ENCODE assay signal across 17 cellular contexts in the genomic region with DNA sequence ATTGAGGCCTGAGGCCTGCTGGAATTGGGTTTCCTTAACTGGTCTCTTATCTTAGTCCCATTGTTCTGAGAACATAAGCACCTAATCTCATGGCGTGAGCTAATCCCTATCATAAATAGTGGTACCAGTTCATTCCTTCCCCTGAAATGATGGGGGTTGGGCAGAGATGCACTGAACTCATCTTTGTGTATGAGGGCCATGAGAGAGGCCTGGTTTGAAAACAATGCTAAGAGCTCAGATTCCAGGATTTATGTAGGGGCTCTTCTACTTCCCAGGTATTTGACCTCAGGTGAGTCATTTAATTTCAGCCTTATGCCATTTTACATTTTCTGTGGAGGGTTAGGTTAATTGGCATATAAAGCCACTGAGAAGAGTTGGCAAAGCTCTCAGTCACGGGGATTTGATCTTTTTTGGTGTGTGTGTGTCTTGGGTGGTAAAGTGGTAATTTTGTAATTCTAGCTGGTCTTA. TPM values are rescaled to one million over a fixed set of nuclear protein-coding genes. Genes with fewer than 3 reads are reported as not detected.
DNase-seq lines count a peak whose midpoint lies in the region; ATAC-seq and TF ChIP-seq lines count a peak whose summit lies in the region.
"Had no signal": no experiment of that assay in that cellular context is flagged by ENCODE, and none has a peak within 500 bp of the region (broad histone marks: within the 10 kb centered on the region; RNA-seq: fewer than 3 reads in every experiment).

No MANE protein-coding gene starts in this region.

- ATAC-seq in naive thymus-derived CD8-positive, alpha-beta T cell = no peak
- no peak for ATAC-seq in HG03432 (IDR thresholded peaks at IDR 0.05; ENCODE audit: unreplicated experiment)

- no peak overlapping the region for H2AFZ ChIP-seq in neural progenitor cell (replicated peaks)

- H3K4me1 ChIP-seq in neural progenitor cell = no peaks in the 10 kb centered on the region

- no peak for TF ChIP-seq CTCF in neural progenitor cell (IDR thresholded peaks at IDR 0.05)

- no peaks in the 10 kb centered on the region for H3K27me3 ChIP-seq in neural progenitor cell
- H3K27me3 ChIP-seq: cardiac muscle cell, ovary had no signal

- peak overlapping the region; percentile 38 for H3K27ac Mint-ChIP-seq in activated CD4-positive, alpha-beta memory T cell treated with anti-CD3 and anti-CD28 coated beads for 36 hours
- no peak overlapping the region for H3K27ac Mint-ChIP-seq in activated CD4-positive, alpha-beta memory T cell treated with anti-CD3 and anti-CD28 coated beads, Interleukin-2, amount 10 ng/mL, durations not matched to agents 7 days and 5 days
- H3K27ac Mint-ChIP-seq in IgD-negative memory B cell (peak overlapping the region in 2 of 3 donors; percentile 15 to 67), neural progenitor cell (no peak overlapping the region)
- H3K27ac Mint-ChIP-seq in naive thymus-derived CD8-positive, alpha-beta T cell = peak overlapping the region in 7 of 10 donors; percentile 9 to 73 (median 43)

- no peak overlapping the region for H3K9ac ChIP-seq in neural progenitor cell

- H3K9me3 ChIP-seq in neural progenitor cell (ENCODE audit: low read depth) = no peaks in the 10 kb centered on the region
- H3K9me3 ChIP-seq: ovary had no signal

- no peak for DNase-seq in activated CD4-positive, alpha-beta memory T cell treated with anti-CD3 and anti-CD28 coated beads for 36 hours
- no peak for DNase-seq in activated CD4-positive, alpha-beta memory T cell treated with anti-CD3 and anti-CD28 coated beads, Interleukin-2, amount 10 ng/mL, durations not matched to agents 7 days and 5 days
- DNase-seq in amniotic epithelial cell (ENCODE audit: low read depth) (peak; percentile 74), neural progenitor cell (ENCODE audit: low spot score) (no peak), AG20443 (ENCODE audit: low spot score) (no peak)
- no peak for DNase-seq in naive thymus-derived CD8-positive, alpha-beta T cell
- DNase-seq: activated gamma-delta T cell treated with Interleukin-2 at 50 U/mL for 16 hours, DMS153, GOT3, midbrain, NCI-H1930, NCI-H526, ovary, RPMI8226 had no signal

- H3K27me3 Mint-ChIP-seq in activated CD4-positive, alpha-beta memory T cell treated with anti-CD3 and anti-CD28 coated beads for 36 hours = no peaks in the 10 kb centered on the region
- H3K27me3 Mint-ChIP-seq in activated CD4-positive, alpha-beta memory T cell treated with anti-CD3 and anti-CD28 coated beads, Interleukin-2, amount 10 ng/mL, durations not matched to agents 7 days and 5 days = no peaks in the 10 kb centered on the region
- H3K27me3 Mint-ChIP-seq in IgD-negative memory B cell (no peaks in the 10 kb centered on the region), neural progenitor cell (ENCODE audit: insufficient read depth, low read depth) (peaks cover 2% of the 10 kb centered on the region)
- H3K27me3 Mint-ChIP-seq in naive thymus-derived CD8-positive, alpha-beta T cell = no peaks in the 10 kb centered on the region

- no peak overlapping the region for H3K4me3 Mint-ChIP-seq in activated CD4-positive, alpha-beta memory T cell treated with anti-CD3 and anti-CD28 coated beads for 36 hours
- H3K4me3 Mint-ChIP-seq in activated CD4-positive, alpha-beta memory T cell treated with anti-CD3 and anti-CD28 coated beads, Interleukin-2, amount 10 ng/mL, durations not matched to agents 7 days and 5 days = no peak overlapping the region
- no peak overlapping the region for H3K4me3 Mint-ChIP-seq in IgD-negative memory B cell
- H3K4me3 Mint-ChIP-seq in naive thymus-derived CD8-positive, alpha-beta T cell = peak overlapping the region in 1 of 10 donors; percentile 28
- no peak overlapping the region for H3K4me3 Mint-ChIP-seq in neural progenitor cell

- peaks cover 11% of the 10 kb centered on the region for H3K36me3 ChIP-seq in neural progenitor cell
- H3K36me3 ChIP-seq: ovary had no signal

- no peaks in the 10 kb centered on the region for H4K20me1 ChIP-seq in neural progenitor cell (ENCODE audit: low read depth)

- peaks cover 27% of the 10 kb centered on the region for H3K79me2 ChIP-seq in neural progenitor cell (ENCODE audit: low read depth)

- POLR2A ChIA-PET in activated CD4-positive, alpha-beta memory T cell treated with anti-CD3 and anti-CD28 coated beads for 36 hours (lab: Charles Lee) = interaction anchor here (0.7 to 1.5 kb wide), 3 partner anchors 57 to 333 kb away, joined by 3 read pairs; a partner anchor contains a TSS
- POLR2A ChIA-PET in activated CD4-positive, alpha-beta memory T cell treated with anti-CD3 and anti-CD28 coated beads, Interleukin-2, amount 10 ng/mL, durations not matched to agents 7 days and 5 days (lab: Charles Lee) = interaction anchor here (0.6 to 1.4 kb wide), 3 partner anchors 8 to 12 kb away, joined by 4 read pairs; no protein-coding TSS in a partner anchor
- POLR2A ChIA-PET in naive thymus-derived CD8-positive, alpha-beta T cell (lab: Charles Lee) = interaction anchor here (0.9 to 1.4 kb wide), 2 partner anchors 18 to 39 kb away, joined by 3 read pairs; a partner anchor contains a TSS

- H3K9me3 Mint-ChIP-seq in activated CD4-positive, alpha-beta memory T cell treated with anti-CD3 and anti-CD28 coated beads for 36 hours = no peaks in the 10 kb centered on the region
- H3K9me3 Mint-ChIP-seq in activated CD4-positive, alpha-beta memory T cell treated with anti-CD3 and anti-CD28 coated beads, Interleukin-2, amount 10 ng/mL, durations not matched to agents 7 days and 5 days = no peaks in the 10 kb centered on the region
- H3K9me3 Mint-ChIP-seq in IgD-negative memory B cell (no peaks in the 10 kb centered on the region), neural progenitor cell (peaks cover 9% of the 10 kb centered on the region)
- H3K9me3 Mint-ChIP-seq in naive thymus-derived CD8-positive, alpha-beta T cell = peaks cover 0 to 4% (median 0%) of the 10 kb centered on the region in 9 donors

- H3K4me3 ChIP-seq in neural progenitor cell = no peak overlapping the region
- H3K4me3 ChIP-seq: cardiac muscle cell, ovary had no signal

- H3K4me1 Mint-ChIP-seq in activated CD4-positive, alpha-beta memory T cell treated with anti-CD3 and anti-CD28 coated beads for 36 hours (ENCODE audit: low read depth) = peaks cover 21% of the 10 kb centered on the region
- peaks cover 35% of the 10 kb centered on the region for H3K4me1 Mint-ChIP-seq in activated CD4-positive, alpha-beta memory T cell treated with anti-CD3 and anti-CD28 coated beads, Interleukin-2, amount 10 ng/mL, durations not matched to agents 7 days and 5 days
- H3K4me1 Mint-ChIP-seq in IgD-negative memory B cell (peaks cover 8 to 10% (median 9%) of the 10 kb centered on the region in 3 donors), neural progenitor cell (no peaks in the 10 kb centered on the region)
- peaks cover 7 to 30% (median 25%) of the 10 kb centered on the region in 4 donors for H3K4me1 Mint-ChIP-seq in naive thymus-derived CD8-positive, alpha-beta T cell

- H3F3A ChIP-seq in neural progenitor cell (ENCODE audit: low read depth) = peaks cover 35% of the 10 kb centered on the region

- H3K27ac ChIP-seq in neural progenitor cell = no peak overlapping the region
- H3K27ac ChIP-seq: cardiac muscle cell, ovary had no signal

- H3K36me3 Mint-ChIP-seq in activated CD4-positive, alpha-beta memory T cell treated with anti-CD3 and anti-CD28 coated beads for 36 hours = peaks cover 42% of the 10 kb centered on the region
- H3K36me3 Mint-ChIP-seq in activated CD4-positive, alpha-beta memory T cell treated with anti-CD3 and anti-CD28 coated beads, Interleukin-2, amount 10 ng/mL, durations not matched to agents 7 days and 5 days (ENCODE audit: low read depth) = peaks cover 53% of the 10 kb centered on the region
- H3K36me3 Mint-ChIP-seq in IgD-negative memory B cell (no peaks in the 10 kb centered on the region), neural progenitor cell (peaks cover 13% of the 10 kb centered on the region)
- H3K36me3 Mint-ChIP-seq in naive thymus-derived CD8-positive, alpha-beta T cell = peaks cover 0 to 45% (median 3%) of the 10 kb centered on the region in 3 donors

- CTCF ChIA-PET in activated CD4-positive, alpha-beta memory T cell treated with anti-CD3 and anti-CD28 coated beads for 36 hours (lab: Charles Lee) = no interaction called here
- CTCF ChIA-PET in activated CD4-positive, alpha-beta memory T cell treated with anti-CD3 and anti-CD28 coated beads, Interleukin-2, amount 10 ng/mL, durations not matched to agents 7 days and 5 days (lab: Charles Lee) = no interaction called here

- no peak overlapping the region for H3K4me2 ChIP-seq in neural progenitor cell

- intact Hi-C loops in activated CD4-positive, alpha-beta memory T cell treated with anti-CD3 and anti-CD28 coated beads for 36 hours (cut with micrococcal nuclease) = loop anchor here (10.0 kb wide), 2 partner anchors 106 to 696 kb away; a partner anchor contains a TSS

RNA-seq across cellular contexts. Expression of a gene that starts 4.4 kb away (rescaled TPM):
- total RNA-seq in activated CD4-positive, alpha-beta memory T cell treated with anti-CD3 and anti-CD28 coated beads for 36 hours = 100 to 1,000 TPM; 191 to 197 TPM
- 100 to 1,000 TPM; 180 to 182 TPM for total RNA-seq in activated CD4-positive, alpha-beta memory T cell treated with anti-CD3 and anti-CD28 coated beads, Interleukin-2, amount 10 ng/mL, durations not matched to agents 7 days and 5 days
- 278 TPM for polyA plus RNA-seq in IgD-negative memory B cell
- 100 to 1,000 TPM; 204 to 209 TPM for total RNA-seq in naive thymus-derived CD8-positive, alpha-beta T cell
- polyA plus RNA-seq in naive thymus-derived CD8-positive, alpha-beta T cell = 100 to 1,000 TPM; 206 to 235 (median 235) TPM
- total RNA-seq in neural progenitor cell (ENCODE audit: low replicate concordance) = 101 and 130 TPM in 2 replicates

RNA-seq across cellular contexts. Expression of a gene that starts 18.6 kb away (rescaled TPM):
- total RNA-seq in activated CD4-positive, alpha-beta memory T cell treated with anti-CD3 and anti-CD28 coated beads for 36 hours = 10 to 100 TPM; 45.8 to 54.8 TPM
- total RNA-seq in activated CD4-positive, alpha-beta memory T cell treated with anti-CD3 and anti-CD28 coated beads, Interleukin-2, amount 10 ng/mL, durations not matched to agents 7 days and 5 days = 10 to 100 TPM; 48.5 to 53.5 TPM
- 53.2 TPM for polyA plus RNA-seq in IgD-negative memory B cell
- 10 to 100 TPM; 49.5 to 51.5 TPM for total RNA-seq in naive thymus-derived CD8-positive, alpha-beta T cell
- polyA plus RNA-seq in naive thymus-derived CD8-positive, alpha-beta T cell = 10 to 100 TPM; 32.2 to 45.5 (median 40.6) TPM
- 20.9 and 39.0 TPM in 2 replicates for total RNA-seq in neural progenitor cell (ENCODE audit: low replicate concordance)

RNA-seq across cellular contexts. Expression of a gene that starts 39.2 kb away (rescaled TPM):
- 10 to 100 TPM; 13.5 to 16.2 TPM for total RNA-seq in activated CD4-positive, alpha-beta memory T cell treated with anti-CD3 and anti-CD28 coated beads for 36 hours
- total RNA-seq in activated CD4-positive, alpha-beta memory T cell treated with anti-CD3 and anti-CD28 coated beads, Interleukin-2, amount 10 ng/mL, durations not matched to agents 7 days and 5 days = 10 to 100 TPM; 21.7 to 22.3 TPM
- 22.8 TPM for polyA plus RNA-seq in IgD-negative memory B cell
- total RNA-seq in naive thymus-derived CD8-positive, alpha-beta T cell = 10 to 100 TPM; 24.4 to 25.9 TPM
- 10 to 100 TPM; 14.3 to 19.3 (median 18.0) TPM for polyA plus RNA-seq in naive thymus-derived CD8-positive, alpha-beta T cell
- total RNA-seq in neural progenitor cell (ENCODE audit: low replicate concordance) = 1.5 and 3.1 TPM in 2 replicates

RNA-seq across cellular contexts. Expression of a gene that starts 57.1 kb away (rescaled TPM):
- total RNA-seq in activated CD4-positive, alpha-beta memory T cell treated with anti-CD3 and anti-CD28 coated beads for 36 hours = 100 to 1,000 TPM; 149 to 150 TPM
- total RNA-seq in activated CD4-positive, alpha-beta memory T cell treated with anti-CD3 and anti-CD28 coated beads, Interleukin-2, amount 10 ng/mL, durations not matched to agents 7 days and 5 days = 100 to 1,000 TPM; 446 to 461 TPM
- polyA plus RNA-seq in IgD-negative memory B cell = 61.2 TPM
- 10 to 100 TPM; 30.7 to 36.9 TPM for total RNA-seq in naive thymus-derived CD8-positive, alpha-beta T cell
- 10 to 100 TPM; 77.0 to 88.8 (median 85.2) TPM for polyA plus RNA-seq in naive thymus-derived CD8-positive, alpha-beta T cell
- total RNA-seq in neural progenitor cell (ENCODE audit: low replicate concordance) = 74.6 and 95.4 TPM in 2 replicates

Comparison
In these comparisons a context has a peak if more than half of its experiments do, and no peak if none do; other contexts are left out.
1. H3K27ac Mint-ChIP-seq: peak in activated CD4-positive, alpha-beta memory T cell treated with anti-CD3 and anti-CD28 coated beads for 36 hours (single experiment), IgD-negative memory B cell (2 of 3) and naive thymus-derived CD8-positive, alpha-beta T cell (7 of 10); none in activated CD4-positive, alpha-beta memory T cell treated with anti-CD3 and anti-CD28 coated beads, Interleukin-2, amount 10 ng/mL, durations not matched to agents 7 days and 5 days (single experiment) and neural progenitor cell (single experiment).